In genomic region chr6:42251911-42252637, GRCh38 we compare ENCODE assay signal across 8 cellular contexts. TPM values are rescaled to one million over a fixed set of nuclear protein-coding genes. Genes with fewer than 3 reads are reported as not detected.
DNase-seq lines count a peak whose midpoint lies in the region; ATAC-seq, FAIRE-seq and TF ChIP-seq lines count a peak whose summit lies in the region.

No MANE protein-coding gene starts in this region.

- DNase-seq in activated effector memory CD4-positive, alpha-beta T cell treated with anti-CD3 and anti-CD28 coated beads, Interleukin-2, amount 50 U/mL, for 16 hours: peak; percentile 37
- DNase-seq in activated effector memory CD4-positive, alpha-beta T cell treated with Interleukin-2 at 50 U/mL for 16 hours: no peak
- DNase-seq in adipocyte (ENCODE audit: low read depth) (peak; percentile 7), kidney (peak; percentile 92), uterus (peak; percentile 66 to 83), GM23338 (ENCODE audit: low spot score) (no peak)

- H3K4me3 ChIP-seq in adipocyte (ENCODE audit: low read length) (peak overlapping the region; percentile 6), kidney (ENCODE audit: low read length in 2 of 2) (no peak overlapping the region), uterus (no peak overlapping the region), GM23338 (no peak overlapping the region)

- no peak for FAIRE-seq in kidney (lab: Jason Lieb, UNC)

- peaks cover 7% of the 10 kb centered on the region; the same call in 1 of the 2 replicates for H3K9me2 ChIP-seq in GM23338 (ENCODE audit: insufficient read depth)

- no peak for TF ChIP-seq POLR2A in uterus (IDR thresholded peaks at IDR 0.05)

- H3K27me3 ChIP-seq in adipocyte (replicated peaks; ENCODE audit: control insufficient read depth, insufficient read depth, low read length): no peaks in the 10 kb centered on the region
- no peaks in the 10 kb centered on the region for H3K27me3 ChIP-seq in uterus
- H3K27me3 ChIP-seq in GM23338 (ENCODE audit: insufficient read depth): no peaks in the 10 kb centered on the region

- no peaks in the 10 kb centered on the region for H3K9me3 Mint-ChIP-seq in GM23338

- H3K4me1 Mint-ChIP-seq in GM23338: peaks cover 10% of the 10 kb centered on the region

- intact Hi-C loops in kidney (cut with DNase I): no loop called here
- intact Hi-C loops in uterus (cut with DNase I; ENCODE audit: low total_unique reads): no loop called here

- no peaks in the 10 kb centered on the region for H4K20me1 ChIP-seq in GM23338 (replicated peaks; ENCODE audit: insufficient read depth)

- H3K9ac ChIP-seq in adipocyte (ENCODE audit: low read length): peak overlapping the region; percentile 25
- H3K9ac ChIP-seq in kidney (ENCODE audit: low read length in 2 of 2): no peak overlapping the region

- H3K27ac ChIP-seq in kidney (ENCODE audit: low read depth in 2 of 2, low read length in 2 of 2) (no peak overlapping the region), uterus (peak overlapping the region; percentile 67 to 75), GM23338 (ENCODE audit: low read depth) (no peak overlapping the region)

- no peak overlapping the region for H3K4me2 ChIP-seq in GM23338

- ATAC-seq in GM21423 (IDR thresholded peaks at IDR 0.05; ENCODE audit: unreplicated experiment) (no peak), HG02870 (IDR thresholded peaks at IDR 0.05; ENCODE audit: unreplicated experiment) (no peak), GM23338 (no peak)

- H3K79me2 ChIP-seq in GM23338 (replicated peaks; ENCODE audit: insufficient read depth): no peaks in the 10 kb centered on the region

- TF ChIP-seq CTCF in kidney (IDR thresholded peaks at IDR 0.05; ENCODE audit: borderline replicate concordance, extremely low read depth, insufficient read depth): no peak
- no peak for TF ChIP-seq CTCF in uterus (IDR thresholded peaks at IDR 0.05)
- TF ChIP-seq CTCF in GM23338 (conservative IDR thresholded peaks at IDR 0.05; ENCODE audit: low read depth in 2 of 2): no peak

- no peak overlapping the region for H3K27ac Mint-ChIP-seq in GM23338

- H3K36me3 Mint-ChIP-seq in GM23338 (ENCODE audit: low read depth): peaks cover 84% of the 10 kb centered on the region

- peaks cover 41% of the 10 kb centered on the region for H3K4me1 ChIP-seq in adipocyte (ENCODE audit: control insufficient read depth, insufficient read depth, low read length)
- peaks cover 18 to 26% of the 10 kb centered on the region in 2 donors for H3K4me1 ChIP-seq in kidney (ENCODE audit: control insufficient read depth in 1 of 2, insufficient read depth in 1 of 2, low read depth in 1 of 2, low read length in 2 of 2)
- peaks cover 0 to 3% of the 10 kb centered on the region in 2 donors for H3K4me1 ChIP-seq in uterus
- peaks cover 9% of the 10 kb centered on the region for H3K4me1 ChIP-seq in GM23338 (ENCODE audit: insufficient read depth)

- H2AFZ ChIP-seq in GM23338: no peak overlapping the region

- H3K9me3 ChIP-seq in adipocyte (ENCODE audit: control insufficient read depth, low read length) (no peaks in the 10 kb centered on the region), kidney (ENCODE audit: control insufficient read depth in 1 of 2, low read length in 2 of 2) (no peaks in the 10 kb centered on the region), uterus (no peaks in the 10 kb centered on the region)

- peaks cover 12% of the 10 kb centered on the region for H3K27me3 Mint-ChIP-seq in GM23338 (ENCODE audit: insufficient read depth, low read depth, poor library complexity)

- H3K36me3 ChIP-seq in adipocyte (ENCODE audit: control insufficient read depth, insufficient read depth, low read length, severe bottlenecking) (peaks cover 3% of the 10 kb centered on the region), kidney (ENCODE audit: control insufficient read depth in 1 of 2, insufficient read depth in 2 of 2, low read length in 2 of 2) (peaks cover 0 to 2% of the 10 kb centered on the region in 2 donors), uterus (no peaks in the 10 kb centered on the region), GM23338 (ENCODE audit: insufficient read depth) (peaks cover 25% of the 10 kb centered on the region)

- H3K4me3 Mint-ChIP-seq in GM23338: no peak overlapping the region

- H3F3A ChIP-seq in GM23338 (replicated peaks; ENCODE audit: low read depth): peaks cover 6% of the 10 kb centered on the region; the same call in 1 of the 2 replicates

TF ChIP-seq in GM23338, 12 proteins besides CTCF, POLR2A, EP300 and RAD21:
- TF ChIP-seq ZNF462 (CRISPR knock-in tag; IDR thresholded peaks at IDR 0.05) (no peak), JUNB (IDR thresholded peaks at IDR 0.05; ENCODE audit: unreplicated experiment) (no peak), NANOG (IDR thresholded peaks at IDR 0.05; ENCODE audit: borderline replicate concordance) (no peak)

RNA-seq across cellular contexts. Expression of gene MRPS10, which starts 34.4 kb away (rescaled TPM):
- 28.0 TPM for total RNA-seq in kidney
- polyA plus RNA-seq in kidney (ENCODE audit: insufficient read depth, low read depth, low replicate concordance): 39.6 TPM
- 10 to 100 TPM in 3 of 4 donors, 1 to 10 TPM in 1; 7.6 to 52.8 (median 22.2) TPM for total RNA-seq in uterus
- 42.7 and 49.3 TPM in 2 replicates for total RNA-seq in GM23338 (2014; rRNA removed; shearing (Covaris generic))
- polyA plus RNA-seq in GM23338 (2016; fragmentation: Nextera tagmentation; extraction: Ambion mirVana): 33.7 and 36.2 TPM in 2 replicates

RNA-seq across cellular contexts. Expression of gene GUCA1B, which starts 57.3 kb away (rescaled TPM):
- 0.60 TPM for total RNA-seq in kidney
- polyA plus RNA-seq in kidney (ENCODE audit: insufficient read depth, low read depth, low replicate concordance): not detected
- 1 to 10 TPM in 2 of 4 donors, not detected in 2; 3.8 to 4.8 TPM for total RNA-seq in uterus
- 0.56 TPM in 1 of 2 replicates, not detected in the other for total RNA-seq in GM23338 (2014; rRNA removed; shearing (Covaris generic))
- not detected in 2 replicates for polyA plus RNA-seq in GM23338 (2016; fragmentation: Nextera tagmentation; extraction: Ambion mirVana)

Comparison
In these comparisons a context has a peak if more than half of its experiments do, and no peak if none do; other contexts are left out.
1. DNase-seq: peak in activated effector memory CD4-positive, alpha-beta T cell treated with anti-CD3 and anti-CD28 coated beads, Interleukin-2, amount 50 U/mL, for 16 hours (single experiment), adipocyte (single experiment), kidney (single experiment) and uterus (2 of 2); none in activated effector memory CD4-positive, alpha-beta T cell treated with Interleukin-2 at 50 U/mL for 16 hours (single experiment) and GM23338 (single experiment).
2. H3K27ac ChIP-seq: peak in uterus (2 of 2); none in kidney (0 of 2) and GM23338 (single experiment).